Comparison of ENCODE assay signal across 27 cellular contexts in the genomic region with DNA sequence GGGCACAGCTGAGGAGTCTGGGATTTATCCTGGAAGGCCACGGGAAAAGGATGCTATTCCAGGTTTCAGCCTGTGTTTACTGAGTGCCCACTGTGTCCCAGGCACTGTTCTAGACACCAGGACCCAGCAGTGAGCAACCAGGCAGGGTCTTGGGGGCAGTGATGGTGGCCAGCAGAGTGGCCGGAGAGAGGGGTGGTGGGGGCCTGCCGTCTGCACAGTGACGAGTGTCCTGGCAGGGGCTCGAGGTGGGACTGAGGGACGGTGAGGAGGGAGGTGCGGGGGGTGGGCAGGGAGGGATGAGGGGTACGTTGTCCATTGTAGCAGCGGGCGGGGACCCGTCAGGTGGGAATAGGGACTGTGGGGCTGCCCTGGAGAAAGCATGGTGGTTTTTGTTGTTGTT.
"Had no signal": no experiment of that assay in that cellular context is flagged by ENCODE, and none has a peak within 500 bp of the region (broad histone marks: within the 10 kb centered on the region; RNA-seq: fewer than 3 reads in every experiment).

No MANE protein-coding gene starts in this region.

- H3K9ac ChIP-seq: neural progenitor cell had no signal

- ATAC-seq: naive thymus-derived CD4-positive, alpha-beta T cell; natural killer cell; pancreas; right lobe of liver; stimulated activated effector memory CD8-positive, alpha-beta T cell treated with anti-CD3 and anti-CD28 coated beads, Interleukin-12 subunit alpha, Interleukin-12 subunit beta, amount 100 ng/mL, for 72 hours; stimulated activated naive B cell treated with anti-CD40 and anti-IgM and Interleukin-4, amounts not matched to agents 10 μg/mL and 1 μg/mL and 100 μg/mL, for 72 hours had no signal

- H3K9me3 Mint-ChIP-seq: natural killer cell; nephron; stimulated activated effector memory CD8-positive, alpha-beta T cell treated with anti-CD3 and anti-CD28 coated beads, Interleukin-12 subunit alpha, Interleukin-12 subunit beta, amount 100 ng/mL, for 72 hours; stimulated activated naive CD8-positive, alpha-beta T cell treated with anti-CD3 and anti-CD28 coated beads, Interleukin-15, Interleukin-2, amounts not matched to agents 100 ng/mL and 50 ng/mL, for 24 hours had no signal

- H3K4me2 ChIP-seq: neural progenitor cell had no signal

- H3K4me3 ChIP-seq: neural progenitor cell, pancreas, prostate gland, right atrium auricular region, right lobe of liver, sigmoid colon, stomach, thoracic aorta, thyroid gland, tibial nerve, upper lobe of left lung had no signal

- H3K36me3 Mint-ChIP-seq: natural killer cell; stimulated activated effector memory CD8-positive, alpha-beta T cell treated with anti-CD3 and anti-CD28 coated beads, Interleukin-12 subunit alpha, Interleukin-12 subunit beta, amount 100 ng/mL, for 72 hours; stimulated activated naive B cell treated with anti-CD40 and anti-IgM and Interleukin-4, amounts not matched to agents 10 μg/mL and 1 μg/mL and 100 μg/mL, for 72 hours had no signal

- H3K27me3 ChIP-seq: neural progenitor cell, pancreas, right atrium auricular region, right lobe of liver, sigmoid colon, stomach, thyroid gland, tibial nerve, upper lobe of left lung had no signal

- H3K27ac ChIP-seq: neural progenitor cell, neutrophil, pancreas, prostate gland, right atrium auricular region, right lobe of liver, sigmoid colon, stomach, thoracic aorta, thyroid gland, tibial nerve, upper lobe of left lung had no signal

- H2AFZ ChIP-seq: neural progenitor cell had no signal

- H3K36me3 ChIP-seq: neural progenitor cell, neutrophil, pancreas, prostate gland, right atrium auricular region, right lobe of liver, sigmoid colon, thoracic aorta, thyroid gland, upper lobe of left lung had no signal

- H3K9me3 ChIP-seq: neutrophil, pancreas, prostate gland, right lobe of liver, sigmoid colon, thoracic aorta, thyroid gland had no signal

- DNase-seq: naive thymus-derived CD4-positive, alpha-beta T cell; natural killer cell; nucleus accumbens; retina; sigmoid colon; small intestine; stimulated activated CD4-positive, alpha-beta T cell treated with anti-CD3 and anti-CD28 coated beads, Interleukin-15, amount 100 ng/mL, for 24 hours; stimulated activated CD4-positive, alpha-beta T cell treated with anti-CD3 and anti-CD28 coated beads, Interleukin-2, amount 100 ng/mL, for 24 hours; stimulated activated CD4-positive, alpha-beta T cell treated with anti-CD3 and anti-CD28 coated beads, Interleukin-2, amount 100 ng/mL, for 48 hours; stimulated activated CD4-positive, alpha-beta T cell treated with anti-CD3 and anti-CD28 coated beads, Interleukin-4, amount 100 ng/mL, for 24 hours; stimulated activated naive B cell treated with anti-CD40 and anti-IgM and Interleukin-4, amounts not matched to agents 10 μg/mL and 1 μg/mL and 100 μg/mL, for 72 hours; stimulated activated naive CD4-positive, alpha-beta T cell treated with Interleukin-2 at 50 U/mL for 16 hours; stomach; thyroid gland; trophoblast cell; upper lobe of left lung had no signal

- H3K27ac Mint-ChIP-seq: naive thymus-derived CD4-positive, alpha-beta T cell; natural killer cell; stimulated activated effector memory CD8-positive, alpha-beta T cell treated with anti-CD3 and anti-CD28 coated beads, Interleukin-12 subunit alpha, Interleukin-12 subunit beta, amount 100 ng/mL, for 72 hours; stimulated activated naive B cell treated with anti-CD40 and anti-IgM and Interleukin-4, amounts not matched to agents 10 μg/mL and 1 μg/mL and 100 μg/mL, for 72 hours; stimulated activated naive CD8-positive, alpha-beta T cell treated with anti-CD3 and anti-CD28 coated beads, Interleukin-15, Interleukin-2, amounts not matched to agents 100 ng/mL and 50 ng/mL, for 24 hours had no signal

- H3K4me3 Mint-ChIP-seq: naive thymus-derived CD4-positive, alpha-beta T cell; natural killer cell; neural progenitor cell; stimulated activated effector memory CD8-positive, alpha-beta T cell treated with anti-CD3 and anti-CD28 coated beads, Interleukin-12 subunit alpha, Interleukin-12 subunit beta, amount 100 ng/mL, for 72 hours; stimulated activated naive B cell treated with anti-CD40 and anti-IgM and Interleukin-4, amounts not matched to agents 10 μg/mL and 1 μg/mL and 100 μg/mL, for 72 hours; stimulated activated naive CD8-positive, alpha-beta T cell treated with anti-CD3 and anti-CD28 coated beads, Interleukin-15, Interleukin-2, amounts not matched to agents 100 ng/mL and 50 ng/mL, for 24 hours had no signal

- H3K4me1 Mint-ChIP-seq: naive thymus-derived CD4-positive, alpha-beta T cell; natural killer cell; stimulated activated effector memory CD8-positive, alpha-beta T cell treated with anti-CD3 and anti-CD28 coated beads, Interleukin-12 subunit alpha, Interleukin-12 subunit beta, amount 100 ng/mL, for 72 hours had no signal
